ENCODE assay signal across 20 cellular contexts in genomic region chr22:45648320-45649070, GRCh38. TPM values are rescaled to one million over a fixed set of nuclear protein-coding genes. Genes with fewer than 3 reads are reported as not detected.
A peak's percentile ranks its signal among the peaks of the same experiment; 100 is the strongest.
DNase-seq lines count a peak whose midpoint lies in the region; ATAC-seq, FAIRE-seq and TF ChIP-seq lines count a peak whose summit lies in the region.
"Had no signal": no experiment of that assay in that cellular context is flagged by ENCODE, and none has a peak within 500 bp of the region (broad histone marks: within the 10 kb centered on the region; RNA-seq: fewer than 3 reads in every experiment).

No MANE protein-coding gene starts in this region.

- POLR2A ChIA-PET in A549 (lab: Yijun Ruan, JAX) = no interaction called here

- H3K27me3 ChIP-seq in psoas muscle (ENCODE audit: insufficient read depth in 3 of 3, low read length in 2 of 3) (peaks cover 0 to 41% (median 0%) of the 10 kb centered on the region in 3 donors), suprapubic skin (peaks cover 21% of the 10 kb centered on the region)
- H3K27me3 ChIP-seq: right lobe of liver had no signal

- H3K9me3 Mint-ChIP-seq in Calu3 (ENCODE audit: low read depth, unreplicated experiment) = peaks cover 4% of the 10 kb centered on the region
- H3K9me3 Mint-ChIP-seq: activated CD4-positive, alpha-beta memory T cell treated with anti-CD3 and anti-CD28 coated beads for 36 hours; activated T-cell treated with anti-CD3 and anti-CD28 coated beads, Interleukin-2, amount 50 U/mL, for 72 hours had no signal

- TF ChIP-seq POLR2A in A549 (IDR thresholded peaks at IDR 0.05; ENCODE audit: low read length) (no peak), suprapubic skin (IDR thresholded peaks at IDR 0.05) (no peak)

- no TSS peak for BruUV-seq in Calu3 (replicated peaks; lab: Mats Ljungman, UMichigan)

- peak overlapping the region; percentile 99 to 100; a peak in 5 of 6 replicates for H3K27ac ChIP-seq in A549
- H3K27ac ChIP-seq in psoas muscle = no peak overlapping the region
- no peak overlapping the region for H3K27ac ChIP-seq in suprapubic skin
- H3K27ac ChIP-seq: heart left ventricle, left ventricle myocardium inferior, right lobe of liver, transverse colon had no signal

- H3K4me2 ChIP-seq in A549 = no peak overlapping the region

- DNase-seq in A549 (ENCODE audit: low read depth in 1 of 2, low spot score in 1 of 2) (no peak), Calu3 (peak; percentile 27), RPMI7951 (ENCODE audit: low read depth) (peak; percentile 54), mesenteric fat pad (ENCODE audit: low spot score) (peak; percentile 87), psoas muscle (no peak), COR-L47 (lab: John Stamatoyannopoulos, UW) (no peak), suprapubic skin (ENCODE audit: low spot score in 2 of 2) (no peak), C1 segment of cervical spinal cord (lab: John Stamatoyannopoulos, UW) (no peak)
- DNase-seq: activated CD4-positive, alpha-beta memory T cell treated with anti-CD3 and anti-CD28 coated beads for 36 hours; activated T-cell treated with anti-CD3 and anti-CD28 coated beads, Interleukin-2, amount 50 U/mL, for 72 hours; heart left ventricle; left ventricle myocardium inferior; NCI-H1930; NCI-H510A; stimulated activated naive CD8-positive, alpha-beta T cell treated with anti-CD3 and anti-CD28 coated beads, Interleukin-15, Interleukin-2, amounts not matched to agents 100 U/mL and 50 U/mL, for 24 hours; T-helper 2 cell; transverse colon had no signal

- 93% methylated on average over 24 of the region's 24 CpGs for WGBS in A549 (ENCODE audit: missing lambda C conversion rate)
- WGBS in psoas muscle, 3 donors = 70 to 76% (median 72%) methylated on average over 23 to 24 of the region's 24 CpGs
- 85% methylated on average over 24 of the region's 24 CpGs for WGBS in suprapubic skin

- peaks cover 66% of the 10 kb centered on the region for H3K4me1 Mint-ChIP-seq in Calu3 (ENCODE audit: low read depth, unreplicated experiment)

- peak overlapping the region; percentile 81 for H3K27ac Mint-ChIP-seq in Calu3 (ENCODE audit: unreplicated experiment)
- H3K27ac Mint-ChIP-seq: activated CD4-positive, alpha-beta memory T cell treated with anti-CD3 and anti-CD28 coated beads for 36 hours; activated naive CD8-positive, alpha-beta T cell; activated T-cell treated with anti-CD3 and anti-CD28 coated beads, Interleukin-2, amount 50 U/mL, for 72 hours had no signal

- peak overlapping the region; percentile 6 for H3K4me3 Mint-ChIP-seq in Calu3 (ENCODE audit: low read depth, unreplicated experiment)
- H3K4me3 Mint-ChIP-seq: activated CD4-positive, alpha-beta memory T cell treated with anti-CD3 and anti-CD28 coated beads for 36 hours; activated naive CD8-positive, alpha-beta T cell; activated T-cell treated with anti-CD3 and anti-CD28 coated beads, Interleukin-2, amount 50 U/mL, for 72 hours had no signal

- H3K36me3 Mint-ChIP-seq in Calu3 (ENCODE audit: insufficient read depth, unreplicated experiment) = peaks cover 17% of the 10 kb centered on the region
- H3K36me3 Mint-ChIP-seq: activated CD4-positive, alpha-beta memory T cell treated with anti-CD3 and anti-CD28 coated beads for 36 hours; activated naive CD8-positive, alpha-beta T cell had no signal

- no peaks in the 10 kb centered on the region for H3K9me3 ChIP-seq in A549
- no peaks in the 10 kb centered on the region for H3K9me3 ChIP-seq in psoas muscle
- no peaks in the 10 kb centered on the region for H3K9me3 ChIP-seq in suprapubic skin
- H3K9me3 ChIP-seq: HAP-1, heart left ventricle, left ventricle myocardium inferior, right lobe of liver, transverse colon had no signal

- ATAC-seq in A549 (no peak), psoas muscle (no peak)
- ATAC-seq: activated T-cell treated with anti-CD3 and anti-CD28 coated beads, Interleukin-2, amount 50 U/mL, for 72 hours; heart left ventricle; right lobe of liver; stimulated activated naive CD8-positive, alpha-beta T cell treated with anti-CD3 and anti-CD28 coated beads, Interleukin-15, Interleukin-2, amounts not matched to agents 100 U/mL and 50 U/mL, for 24 hours had no signal

- no peak for TF ChIP-seq RAD21 in A549 (conservative IDR thresholded peaks at IDR 0.05 in 1 of 2, IDR thresholded peaks at IDR 0.05 in 1 of 2)

- FAIRE-seq in A549 (lab: Jason Lieb, UNC) = no peak

- CTCF ChIA-PET in A549 (lab: Yijun Ruan, JAX) (interaction anchor here (1.1 to 3.7 kb wide), 4 partner anchors 9 to 216 kb away, joined by 3 to 23 read pairs (median 6); no protein-coding TSS in a partner anchor), Calu3 (lab: Charles Lee) (no interaction called here)

- no peaks in the 10 kb centered on the region for H3K36me3 ChIP-seq in psoas muscle (ENCODE audit: insufficient read depth in 1 of 2, low read depth in 1 of 2)
- H3K36me3 ChIP-seq in suprapubic skin = no peaks in the 10 kb centered on the region
- H3K36me3 ChIP-seq: HAP-1, heart left ventricle, left ventricle myocardium inferior, right lobe of liver, transverse colon had no signal

- no peak overlapping the region for H3K4me3 ChIP-seq in A549
- H3K4me3 ChIP-seq in psoas muscle = no peak overlapping the region
- no peak overlapping the region for H3K4me3 ChIP-seq in suprapubic skin
- H3K4me3 ChIP-seq: HAP-1, heart left ventricle, left ventricle myocardium inferior, right lobe of liver, transverse colon had no signal

- no peaks in the 10 kb centered on the region for H3K27me3 Mint-ChIP-seq in Calu3 (ENCODE audit: unreplicated experiment)

- intact Hi-C loops in Calu3 (cut with micrococcal nuclease; ENCODE audit: unreplicated experiment) (loop anchor here (5.0 kb wide), 1 partner anchor 184 kb away; no protein-coding TSS in a partner anchor), psoas muscle (cut with DNase I) (loop anchor here (1.0 to 10.0 kb wide), 3 partner anchors 70 to 214 kb away; no protein-coding TSS in a partner anchor)

- peaks cover 24% of the 10 kb centered on the region for H3K4me1 ChIP-seq in A549
- no peaks in the 10 kb centered on the region for H3K4me1 ChIP-seq in psoas muscle
- peaks cover 10% of the 10 kb centered on the region for H3K4me1 ChIP-seq in suprapubic skin

- TF ChIP-seq EP300 in A549 (IDR thresholded peaks at IDR 0.05) = no peak
- TF ChIP-seq EP300 in suprapubic skin (IDR thresholded peaks at IDR 0.05) = no peak

- TF ChIP-seq CTCF in A549 (IDR thresholded peaks at IDR 0.05) = no peak
- no peak for TF ChIP-seq CTCF in Calu3 (IDR thresholded peaks at IDR 0.05; ENCODE audit: unreplicated experiment)
- TF ChIP-seq CTCF in psoas muscle (IDR thresholded peaks at IDR 0.05) = no peak
- TF ChIP-seq CTCF in suprapubic skin (IDR thresholded peaks at IDR 0.05) = no peak

TF ChIP-seq in A549, 52 proteins besides CTCF, POLR2A, EP300 and RAD21:
- TF ChIP-seq HOXB13 (CRISPR knock-in tag; IDR thresholded peaks at IDR 0.05; ENCODE audit: low read depth) (no peak), EHF (CRISPR knock-in tag; IDR thresholded peaks at IDR 0.05) (no peak), FOSL2 (IDR thresholded peaks at IDR 0.05) (no peak), FOSL2 (CRISPR knock-in tag; IDR thresholded peaks at IDR 0.05) (no peak), POLR2AphosphoS2 (conservative IDR thresholded peaks at IDR 0.05; ENCODE audit: low read length) (no peak), HEYL (CRISPR knock-in tag; IDR thresholded peaks at IDR 0.05) (no peak), CEBPB (IDR thresholded peaks at IDR 0.05) (no peak), CHD2 (IDR thresholded peaks at IDR 0.05; ENCODE audit: low read length, partially characterized antibody) (no peak), RFX5 (IDR thresholded peaks at IDR 0.05) (no peak), BHLHE40 (IDR thresholded peaks at IDR 0.05; ENCODE audit: low read depth, low read length) (no peak), HOXA7 (CRISPR knock-in tag; IDR thresholded peaks at IDR 0.05) (no peak)
- TF ChIP-seq, protein P1, sequence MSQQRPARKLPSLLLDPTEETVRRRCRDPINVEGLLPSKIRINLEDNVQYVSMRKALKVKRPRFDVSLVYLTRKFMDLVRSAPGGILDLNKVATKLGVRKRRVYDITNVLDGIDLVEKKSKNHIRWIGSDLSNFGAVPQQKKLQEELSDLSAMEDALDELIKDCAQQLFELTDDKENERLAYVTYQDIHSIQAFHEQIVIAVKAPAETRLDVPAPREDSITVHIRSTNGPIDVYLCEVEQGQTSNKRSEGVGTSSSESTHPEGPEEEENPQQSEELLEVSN (IDR thresholded peaks at IDR 0.05; ENCODE audit: borderline replicate concordance, low read depth) = no peak

RNA-seq across cellular contexts. Expression of gene ATXN10, which starts 23.1 kb away (rescaled TPM):
- polyA plus RNA-seq in A549 (2011; rRNA removed) = 281 and 378 TPM in 2 replicates
- polyA plus RNA-seq in A549 (2012; cell fraction: cytosol; rRNA removed) = 103 and 107 TPM in 2 replicates
- polyA plus RNA-seq in A549 (2012; cell fraction: nucleus; rRNA removed) = 24.1 and 54.9 TPM in 2 replicates
- 126 to 142 TPM (median 129 TPM) in 3 replicates for polyA plus RNA-seq in A549 (2017; fragmentation: RNase III; extraction: RNeasy Plus Mini Kit Qiagen cat#74134 plus additional on column Dnase treatment)
- 298 and 349 TPM in 2 replicates for polyA minus RNA-seq in A549 (2011; rRNA and poly(A)+ RNA removed)
- 243 and 263 TPM in 2 replicates for total RNA-seq in Calu3 (2022)
- 97.7 and 103 TPM in 2 replicates for total RNA-seq in RPMI7951 (2014; rRNA removed; shearing (Covaris generic))
- total RNA-seq in mesenteric fat pad = 107 TPM
- total RNA-seq in psoas muscle = 100 to 1,000 TPM in 3 of 4 donors, 10 to 100 TPM in 1; 79.9 to 173 (median 137) TPM
- polyA plus RNA-seq in psoas muscle = 100 to 1,000 TPM in 1 of 3 donors, 10 to 100 TPM in 2; 57.7 to 115 (median 59.4) TPM
- 10 to 100 TPM; 63.2 to 79.0 (median 68.8) TPM for total RNA-seq in suprapubic skin

Comparison
In these comparisons a context has a peak if more than half of its experiments do, and no peak if none do; other contexts are left out.
1. DNase-seq: peak in Calu3 (single experiment), RPMI7951 (single experiment) and mesenteric fat pad (single experiment); none in A549 (0 of 2), psoas muscle (0 of 2), COR-L47 (single experiment), suprapubic skin (0 of 2) and C1 segment of cervical spinal cord (0 of 14).
2. H3K27ac ChIP-seq: peak in A549 (2 of 2); none in psoas muscle (single experiment) and suprapubic skin (single experiment).